ENCODE assay signal across 8 cellular contexts in genomic region chr2:218229239-218229638, GRCh38. TPM values are rescaled to one million over a fixed set of nuclear protein-coding genes. Genes with fewer than 3 reads are reported as not detected.
DNase-seq lines count a peak whose midpoint lies in the region; ATAC-seq and TF ChIP-seq lines count a peak whose summit lies in the region.

No MANE protein-coding gene starts in this region.

- H3K4me3 Mint-ChIP-seq in T-cell: peak overlapping the region; percentile 48 to 70 (median 66)
- no peak overlapping the region for H3K4me3 Mint-ChIP-seq in progenitor cell of endocrine pancreas (ENCODE audit: low read depth)

- H3K9me3 Mint-ChIP-seq in T-cell (no peaks in the 10 kb centered on the region), progenitor cell of endocrine pancreas (ENCODE audit: low read depth) (no peaks in the 10 kb centered on the region)

- peak; percentile 96 for ATAC-seq in GM19351 (IDR thresholded peaks at IDR 0.05; ENCODE audit: unreplicated experiment)
- peak; percentile 94 for ATAC-seq in HG03432 (IDR thresholded peaks at IDR 0.05; ENCODE audit: unreplicated experiment)
- peak; percentile 84 to 94 (median 90) for ATAC-seq in T-cell (replicated peaks in 1 of 4)
- peak; percentile 87 for ATAC-seq in esophagus mucosa

- H3K4me1 Mint-ChIP-seq in T-cell (peaks cover 81 to 84% (median 82%) of the 10 kb centered on the region in 3 donors), progenitor cell of endocrine pancreas (ENCODE audit: low read depth) (peaks cover 15% of the 10 kb centered on the region)

- CTCF ChIA-PET in T-cell (lab: Charles Lee): interaction anchor here (0.7 to 3.1 kb wide), 13 partner anchors 10 to 167 kb away, joined by 3 to 33 read pairs (median 5); partner anchors contain the start of genes AAMP (in 1 of the 2), CXCR1 (in 1 of the 2) and PNKD (in 1 of the 2)

- DNase-seq in CD1c-positive myeloid dendritic cell (ENCODE audit: extremely low spot score) (peak; percentile 92), T-cell (peak in 21 of 34 experiments; percentile 9 to 51 (median 25)), progenitor cell of endocrine pancreas (ENCODE audit: low spot score, unreplicated experiment) (no peak), NCI-H1417 treated with DMSO at 0.1 percent for 48 hours (lab: John Stamatoyannopoulos, UW) (no peak), C1 segment of cervical spinal cord (lab: John Stamatoyannopoulos, UW) (no peak)

- H3K27me3 Mint-ChIP-seq in T-cell: no peaks in the 10 kb centered on the region
- no peaks in the 10 kb centered on the region for H3K27me3 Mint-ChIP-seq in progenitor cell of endocrine pancreas

- POLR2A ChIA-PET in T-cell (lab: Charles Lee): interaction anchor here (0.5 to 1.8 kb wide), 18 partner anchors 8 to 1908 kb away, joined by 3 to 36 read pairs (median 4); partner anchors contain the start of genes AAMP (in 1 of the 2) and PNKD (in 1 of the 2)

- H3K27ac Mint-ChIP-seq in T-cell (peak overlapping the region; percentile 81 to 92), progenitor cell of endocrine pancreas (peak overlapping the region; percentile 45)

- TF ChIP-seq CTCF in progenitor cell of endocrine pancreas (IDR thresholded peaks at IDR 0.05; ENCODE audit: unreplicated experiment): no peak

- H3K36me3 Mint-ChIP-seq in T-cell (peaks cover 63% of the 10 kb centered on the region), progenitor cell of endocrine pancreas (ENCODE audit: insufficient read depth) (peaks cover 31% of the 10 kb centered on the region)

RNA-seq across cellular contexts. Expression of gene ARPC2, which starts 12.2 kb away (rescaled TPM):
- total RNA-seq in T-cell (100 to 1,000 TPM; 347 to 487 (median 390) TPM), esophagus mucosa (383 TPM), progenitor cell of endocrine pancreas (153 and 160 TPM in 2 replicates)

RNA-seq across cellular contexts. Expression of gene GPBAR1, which starts 31.6 kb away (rescaled TPM):
- 1 to 10 TPM in 4 of 5 donors, under 1 TPM in 1; 0.89 to 2.7 (median 1.2) TPM for total RNA-seq in T-cell
- total RNA-seq in esophagus mucosa: not detected
- total RNA-seq in progenitor cell of endocrine pancreas: 9.1 and 9.7 TPM in 2 replicates

RNA-seq across cellular contexts. Expression of gene AAMP, which starts 40.7 kb away (rescaled TPM):
- 10 to 100 TPM; 46.2 to 71.3 (median 67.4) TPM for total RNA-seq in T-cell
- total RNA-seq in esophagus mucosa: 67.0 TPM
- 79.2 and 85.2 TPM in 2 replicates for total RNA-seq in progenitor cell of endocrine pancreas

RNA-seq across cellular contexts. Expression of gene PNKD, which starts 41.1 kb away (rescaled TPM):
- total RNA-seq in T-cell (10 to 100 TPM; 17.4 to 33.1 (median 30.6) TPM), esophagus mucosa (30.9 TPM), progenitor cell of endocrine pancreas (54.3 and 54.5 TPM in 2 replicates)

Comparison
In these comparisons a context has a peak if more than half of its experiments do, and no peak if none do; other contexts are left out.
1. DNase-seq: peak in CD1c-positive myeloid dendritic cell (single experiment) and T-cell (21 of 34); none in progenitor cell of endocrine pancreas (single experiment), NCI-H1417 treated with DMSO at 0.1 percent for 48 hours (single experiment) and C1 segment of cervical spinal cord (0 of 14).
2. Peak in every context shown above with its lines, with median percentiles within 50 percentile points of each other: ATAC-seq.